Comparison of ENCODE assay signal across 26 cellular contexts in the genomic region with DNA sequence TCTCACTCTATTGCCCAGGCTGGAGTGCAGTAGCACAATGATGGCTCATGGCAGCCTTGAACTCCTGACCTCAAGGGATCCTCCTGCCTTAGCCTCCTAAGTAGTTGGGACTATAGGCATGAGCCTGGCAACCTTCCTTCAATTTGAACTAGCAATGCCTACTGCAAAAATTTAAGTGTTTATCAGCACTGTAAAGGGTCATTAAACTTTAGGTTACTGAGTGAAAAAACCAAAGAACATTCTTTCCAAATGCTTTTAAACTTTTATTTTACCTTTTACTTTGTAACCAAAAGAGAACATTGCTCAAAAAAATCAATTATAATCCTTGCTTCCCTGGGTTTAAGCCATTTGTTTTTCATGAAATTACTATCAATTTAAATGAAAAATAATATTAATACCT.
"Had no signal": no experiment of that assay in that cellular context is flagged by ENCODE, and none has a peak within 500 bp of the region (broad histone marks: within the 10 kb centered on the region; RNA-seq: fewer than 3 reads in every experiment).

No MANE protein-coding gene starts in this region.

- H3K36me3 ChIP-seq: ascending aorta, SJCRH30 had no signal

- H3K36me3 Mint-ChIP-seq: activated naive CD4-positive, alpha-beta T cell treated with anti-CD3 and anti-CD28 coated beads, Interleukin-2, amount 50 U/mL, for 24 hours; IgD-negative memory B cell had no signal

- H3K9me3 Mint-ChIP-seq: activated naive CD4-positive, alpha-beta T cell treated with anti-CD3 and anti-CD28 coated beads, Interleukin-2, amount 50 U/mL, for 24 hours; activated T-helper 1 cell treated with anti-CD3 and anti-CD28 coated beads, Interleukin-12 subunit alpha, Interleukin-12 subunit beta, Interleukin-2, Interleukin-4 antibody, amounts not matched to agents 30 ng/mL and 10 ng/mL and 1 ng/mL, durations not matched to agents 14 hours and 24 hours and 36 hours; IgD-negative memory B cell; T-helper 2 cell treated with Interferon-gamma antibody and Interleukin-4, amounts not matched to agents 5 μg/mL and 100 μg/mL, for 36 hours had no signal

- H3K27me3 ChIP-seq: ascending aorta, body of pancreas, SJCRH30 had no signal

- H3K9me3 ChIP-seq: ascending aorta, body of pancreas, SJCRH30 had no signal

- H3K4me1 Mint-ChIP-seq: activated naive CD4-positive, alpha-beta T cell treated with anti-CD3 and anti-CD28 coated beads, Interleukin-2, amount 50 U/mL, for 24 hours; IgD-negative memory B cell had no signal

- H3K27ac Mint-ChIP-seq: activated CD8-positive, alpha-beta T cell treated with anti-CD3 and anti-CD28 coated beads, Interleukin-2, amount 10 ng/mL, durations not matched to agents 7 days and 5 days; activated naive CD4-positive, alpha-beta T cell treated with anti-CD3 and anti-CD28 coated beads, Interleukin-2, amount 50 U/mL, for 24 hours; activated T-helper 1 cell treated with anti-CD3 and anti-CD28 coated beads, Interleukin-12 subunit alpha, Interleukin-12 subunit beta, Interleukin-2, Interleukin-4 antibody, amounts not matched to agents 30 ng/mL and 10 ng/mL and 1 ng/mL, durations not matched to agents 14 hours and 24 hours and 36 hours; IgD-negative memory B cell; T-helper 2 cell treated with Interferon-gamma antibody and Interleukin-4, amounts not matched to agents 5 μg/mL and 100 μg/mL, for 36 hours had no signal

- H3K4me3 Mint-ChIP-seq: activated CD8-positive, alpha-beta T cell treated with anti-CD3 and anti-CD28 coated beads, Interleukin-2, amount 10 ng/mL, durations not matched to agents 7 days and 5 days; activated naive CD4-positive, alpha-beta T cell treated with anti-CD3 and anti-CD28 coated beads, Interleukin-2, amount 50 U/mL, for 24 hours; activated T-helper 1 cell treated with anti-CD3 and anti-CD28 coated beads, Interleukin-12 subunit alpha, Interleukin-12 subunit beta, Interleukin-2, Interleukin-4 antibody, amounts not matched to agents 30 ng/mL and 10 ng/mL and 1 ng/mL, durations not matched to agents 14 hours and 24 hours and 36 hours; IgD-negative memory B cell; T-helper 2 cell treated with Interferon-gamma antibody and Interleukin-4, amounts not matched to agents 5 μg/mL and 100 μg/mL, for 36 hours had no signal

- DNase-seq: activated CD4-positive, alpha-beta T cell treated with anti-CD3 and anti-CD28 coated beads for 48 hours; activated CD4-positive, alpha-beta T cell treated with anti-CD3 and anti-CD28 coated beads, Interleukin-2, amount 50 U/mL, for 4 hours; activated CD8-positive, alpha-beta memory T cell treated with anti-CD3 and anti-CD28 coated beads, Interleukin-2, amount 50 U/mL, for 48 hours; activated CD8-positive, alpha-beta T cell treated with anti-CD3 and anti-CD28 coated beads, Interleukin-2, amount 10 ng/mL, durations not matched to agents 7 days and 5 days; activated effector memory CD4-positive, alpha-beta T cell treated with Interleukin-2 at 50 U/mL for 16 hours; activated naive CD4-positive, alpha-beta T cell; activated T-cell treated with anti-CD3 and anti-CD28 coated beads, Interleukin-2, amount 50 U/mL, for 1 hour; body of pancreas; KG1; NCI-H1092; NCI-H2029; NCI-H2107; NCI-H345; NCI-H510A; NCI-H526 treated with DMSO at 0.1 percent for 48 hours; NCI-H82; SJCRH30; SW 1271 had no signal

- ATAC-seq: activated CD4-positive, CD25-positive, alpha-beta regulatory T cell treated with anti-CD3 and anti-CD28 coated beads, Interleukin-2, amount 50 U/mL, for 24 hours; activated CD8-positive, alpha-beta T cell treated with anti-CD3 and anti-CD28 coated beads, Interleukin-2, amount 10 ng/mL, durations not matched to agents 7 days and 5 days; body of pancreas; Right ventricle myocardium inferior; SK-N-SH treated with all-trans-retinoic acid at 6 μM for 48 hours had no signal

- H3K4me3 ChIP-seq: ascending aorta, body of pancreas, SJCRH30 had no signal

- H3K4me1 ChIP-seq: ascending aorta, body of pancreas, SJCRH30 had no signal

- H3K27ac ChIP-seq: ascending aorta, body of pancreas, SJCRH30 had no signal
